ENCODE assay signal across 13 cellular contexts in genomic region chr4:91198951-91199350, GRCh38.
DNase-seq lines count a peak whose midpoint lies in the region; ATAC-seq and TF ChIP-seq lines count a peak whose summit lies in the region.
"Had no signal": no experiment of that assay in that cellular context is flagged by ENCODE, and none has a peak within 500 bp of the region (broad histone marks: within the 10 kb centered on the region; RNA-seq: fewer than 3 reads in every experiment).

No MANE protein-coding gene starts in this region.

- ATAC-seq in GM18868 (IDR thresholded peaks at IDR 0.05; ENCODE audit: unreplicated experiment): peak; percentile 68
- no peak for ATAC-seq in activated T-helper 17 cell treated with anti-CD3 and anti-CD28 coated beads, Interleukin-2, amount 50 U/mL, for 72 hours (replicated peaks)
- no peak for ATAC-seq in psoas muscle
- ATAC-seq in HG02642 (IDR thresholded peaks at IDR 0.05; ENCODE audit: poor library complexity, unreplicated experiment): no peak
- ATAC-seq in esophagus mucosa: no peak

- H3K4me3 Mint-ChIP-seq in activated T-helper 17 cell treated with anti-CD3 and anti-CD28 coated beads, Interleukin-2, amount 50 U/mL, for 72 hours: peak overlapping the region; percentile 14

- no peaks in the 10 kb centered on the region for H3K27me3 Mint-ChIP-seq in activated T-helper 17 cell treated with anti-CD3 and anti-CD28 coated beads, Interleukin-2, amount 50 U/mL, for 72 hours

- H3K9me3 Mint-ChIP-seq in activated T-helper 17 cell treated with anti-CD3 and anti-CD28 coated beads, Interleukin-2, amount 50 U/mL, for 72 hours: no peaks in the 10 kb centered on the region

- H3K4me1 Mint-ChIP-seq in activated T-helper 17 cell treated with anti-CD3 and anti-CD28 coated beads, Interleukin-2, amount 50 U/mL, for 72 hours: no peaks in the 10 kb centered on the region

- peak overlapping the region; percentile 73 for H2AFZ ChIP-seq in KMS-11 (ENCODE audit: low read depth)

- H3K27ac Mint-ChIP-seq in activated T-helper 17 cell treated with anti-CD3 and anti-CD28 coated beads, Interleukin-2, amount 50 U/mL, for 72 hours: no peak overlapping the region

- no peaks in the 10 kb centered on the region for H3K36me3 Mint-ChIP-seq in activated T-helper 17 cell treated with anti-CD3 and anti-CD28 coated beads, Interleukin-2, amount 50 U/mL, for 72 hours (ENCODE audit: low read depth)

- H3K4me3 ChIP-seq in KMS-11 (IDR thresholded peaks at IDR 0.05; ENCODE audit: insufficient read depth, low read depth, low read length) (no peak overlapping the region), psoas muscle (peak overlapping the region; percentile 31)

- no peaks in the 10 kb centered on the region for H3K27me3 ChIP-seq in KMS-11 (ENCODE audit: insufficient read depth, low read depth)
- H3K27me3 ChIP-seq in psoas muscle (ENCODE audit: insufficient read depth in 3 of 3, low read length in 2 of 3): no peaks in the 10 kb centered on the region

- H3K4me1 ChIP-seq in KMS-11 (ENCODE audit: low read depth, poor library complexity, severe bottlenecking) (peaks cover 11% of the 10 kb centered on the region), psoas muscle (no peaks in the 10 kb centered on the region)

- intact Hi-C loops in psoas muscle (cut with DNase I): no loop called here

- DNase-seq in psoas muscle (no peak), NCI-H524 (lab: John Stamatoyannopoulos, UW) (no peak), NCI-H526 treated with DMSO at 0.1 percent for 48 hours (lab: John Stamatoyannopoulos, UW) (no peak)
- DNase-seq: activated T-cell treated with anti-CD3 and anti-CD28 coated beads, Interleukin-2, amount 50 U/mL, for 48 hours; central memory CD4-positive, alpha-beta T cell; foreskin fibroblast; mammary epithelial cell; WERI-Rb-1 had no signal

- 52 to 62% (median 58%) methylated on average over 4 of the region's 4 CpGs for WGBS in psoas muscle, 3 donors

- H3K36me3 ChIP-seq in KMS-11 (ENCODE audit: insufficient read depth): no peaks in the 10 kb centered on the region
- no peaks in the 10 kb centered on the region for H3K36me3 ChIP-seq in psoas muscle (ENCODE audit: insufficient read depth in 1 of 2, low read depth in 1 of 2)
- H3K36me3 ChIP-seq: WERI-Rb-1 had no signal

- H3K79me2 ChIP-seq in KMS-11 (ENCODE audit: insufficient read depth, low read depth): no peaks in the 10 kb centered on the region

- peak overlapping the region; percentile 42 for H3K4me2 ChIP-seq in KMS-11

- H3K27ac ChIP-seq in KMS-11: peak overlapping the region; percentile 41
- H3K27ac ChIP-seq in psoas muscle: no peak overlapping the region
- H3K27ac ChIP-seq: WERI-Rb-1 had no signal

- H4K20me1 ChIP-seq in KMS-11 (ENCODE audit: insufficient read depth): no peaks in the 10 kb centered on the region

- TF ChIP-seq CTCF in KMS-11 (conservative IDR thresholded peaks at IDR 0.05; ENCODE audit: low read depth, low read length) (no peak), psoas muscle (IDR thresholded peaks at IDR 0.05) (no peak)

- no peaks in the 10 kb centered on the region for H3K9me3 ChIP-seq in psoas muscle

- peak overlapping the region; percentile 26; the same call in 1 of the 2 replicates for H3K9ac ChIP-seq in KMS-11
